In genomic region chr2:26477911-26478253, GRCh38 we compare ENCODE assay signal across 10 cellular contexts. TPM values are rescaled to one million over a fixed set of nuclear protein-coding genes. Genes with fewer than 3 reads are reported as not detected.
DNase-seq lines count a peak whose midpoint lies in the region; ATAC-seq, FAIRE-seq and TF ChIP-seq lines count a peak whose summit lies in the region.
"Had no signal": no experiment of that assay in that cellular context is flagged by ENCODE, and none has a peak within 500 bp of the region (broad histone marks: within the 10 kb centered on the region; RNA-seq: fewer than 3 reads in every experiment).

Gene OTOF (minus strand): TSS chr2:26478124.

- CTCF ChIA-PET in activated CD4-positive, alpha-beta memory T cell treated with anti-CD3 and anti-CD28 coated beads for 36 hours (lab: Charles Lee): interaction anchor here (0.6 to 0.9 kb wide), 3 partner anchors 9 to 97 kb away, joined by 3 read pairs; no protein-coding TSS in a partner anchor

- no peaks in the 10 kb centered on the region for H3K36me3 Mint-ChIP-seq in activated T-cell treated with anti-CD3 and anti-CD28 coated beads, Interleukin-2, amount 50 U/mL, for 24 hours (ENCODE audit: low read depth)
- H3K36me3 Mint-ChIP-seq in activated CD4-positive, alpha-beta memory T cell treated with anti-CD3 and anti-CD28 coated beads for 36 hours: no peaks in the 10 kb centered on the region
- H3K36me3 Mint-ChIP-seq in stimulated activated effector memory CD8-positive, alpha-beta T cell treated with anti-CD3 and anti-CD28 coated beads, Interleukin-12 subunit alpha, Interleukin-12 subunit beta, amount 100 ng/mL, for 72 hours: no peaks in the 10 kb centered on the region

- no peak for FAIRE-seq in GM12891 (lab: Jason Lieb, UNC)

- H3K4me1 Mint-ChIP-seq in activated T-cell treated with anti-CD3 and anti-CD28 coated beads, Interleukin-2, amount 50 U/mL, for 24 hours (ENCODE audit: low read depth): peaks cover 5% of the 10 kb centered on the region
- peaks cover 5% of the 10 kb centered on the region for H3K4me1 Mint-ChIP-seq in activated CD4-positive, alpha-beta memory T cell treated with anti-CD3 and anti-CD28 coated beads for 36 hours (ENCODE audit: low read depth)
- H3K4me1 Mint-ChIP-seq in stimulated activated effector memory CD8-positive, alpha-beta T cell treated with anti-CD3 and anti-CD28 coated beads, Interleukin-12 subunit alpha, Interleukin-12 subunit beta, amount 100 ng/mL, for 72 hours: peaks cover 11% of the 10 kb centered on the region

- TF ChIP-seq POLR2A in GM12891 (IDR thresholded peaks at IDR 0.05; ENCODE audit: low read depth, low read length): no peak

- peak within 1 kb of the TSS; percentile 64 for H3K27ac Mint-ChIP-seq in activated T-cell treated with anti-CD3 and anti-CD28 coated beads, Interleukin-2, amount 50 U/mL, for 24 hours
- H3K27ac Mint-ChIP-seq in activated CD4-positive, alpha-beta memory T cell treated with anti-CD3 and anti-CD28 coated beads for 36 hours: no peak within 1 kb of the TSS
- H3K27ac Mint-ChIP-seq in stimulated activated effector memory CD8-positive, alpha-beta T cell treated with anti-CD3 and anti-CD28 coated beads, Interleukin-12 subunit alpha, Interleukin-12 subunit beta, amount 100 ng/mL, for 72 hours: peak within 1 kb of the TSS; percentile 93

- intact Hi-C loops in activated CD4-positive, alpha-beta memory T cell treated with anti-CD3 and anti-CD28 coated beads for 36 hours (cut with micrococcal nuclease): no loop called here
- intact Hi-C loops in left colon (cut with DNase I, micrococcal nuclease): no loop called here

- H3K27me3 Mint-ChIP-seq in activated T-cell treated with anti-CD3 and anti-CD28 coated beads, Interleukin-2, amount 50 U/mL, for 24 hours: no peaks in the 10 kb centered on the region
- no peaks in the 10 kb centered on the region for H3K27me3 Mint-ChIP-seq in activated CD4-positive, alpha-beta memory T cell treated with anti-CD3 and anti-CD28 coated beads for 36 hours

- H3K9me3 Mint-ChIP-seq in activated T-cell treated with anti-CD3 and anti-CD28 coated beads, Interleukin-2, amount 50 U/mL, for 24 hours: no peaks in the 10 kb centered on the region
- no peaks in the 10 kb centered on the region for H3K9me3 Mint-ChIP-seq in activated CD4-positive, alpha-beta memory T cell treated with anti-CD3 and anti-CD28 coated beads for 36 hours
- H3K9me3 Mint-ChIP-seq in stimulated activated effector memory CD8-positive, alpha-beta T cell treated with anti-CD3 and anti-CD28 coated beads, Interleukin-12 subunit alpha, Interleukin-12 subunit beta, amount 100 ng/mL, for 72 hours: no peaks in the 10 kb centered on the region

- no peak within 1 kb of the TSS for H3K4me3 Mint-ChIP-seq in activated T-cell treated with anti-CD3 and anti-CD28 coated beads, Interleukin-2, amount 50 U/mL, for 24 hours
- H3K4me3 Mint-ChIP-seq in activated CD4-positive, alpha-beta memory T cell treated with anti-CD3 and anti-CD28 coated beads for 36 hours: peak within 1 kb of the TSS; percentile 6
- H3K4me3 Mint-ChIP-seq in stimulated activated effector memory CD8-positive, alpha-beta T cell treated with anti-CD3 and anti-CD28 coated beads, Interleukin-12 subunit alpha, Interleukin-12 subunit beta, amount 100 ng/mL, for 72 hours: peak within 1 kb of the TSS; percentile 69

- DNase-seq in activated T-cell treated with anti-CD3 and anti-CD28 coated beads, Interleukin-2, amount 50 U/mL, for 24 hours: no peak
- DNase-seq in activated T-cell treated with anti-CD3 and anti-CD28 coated beads, Interleukin-2, amount 50 U/mL, for 1 hour: no peak
- DNase-seq in activated CD4-positive, alpha-beta memory T cell treated with anti-CD3 and anti-CD28 coated beads for 36 hours: no peak
- DNase-seq in glomerular visceral epithelial cell (ENCODE audit: extremely low spot score) (peak; percentile 6), cerebellar nuclear complex (lab: John Stamatoyannopoulos, UW) (no peak), left colon (no peak), GM12891 (ENCODE audit: insufficient read length, low spot score) (no peak)
- DNase-seq in stimulated activated effector memory CD8-positive, alpha-beta T cell treated with anti-CD3 and anti-CD28 coated beads, Interleukin-12 subunit alpha, Interleukin-12 subunit beta, amount 100 ng/mL, for 72 hours (ENCODE audit: low spot score in 2 of 2): no peak
- DNase-seq: NCI-H1930; stimulated activated CD4-positive, alpha-beta T cell treated with anti-CD3 and anti-CD28 coated beads, Interleukin-4, amount 100 ng/mL, for 4 hours had no signal

- peak; percentile 31 for ATAC-seq in stimulated activated effector memory CD8-positive, alpha-beta T cell treated with anti-CD3 and anti-CD28 coated beads, Interleukin-12 subunit alpha, Interleukin-12 subunit beta, amount 100 ng/mL, for 72 hours
- ATAC-seq in left colon: no peak

- POLR2A ChIA-PET in activated CD4-positive, alpha-beta memory T cell treated with anti-CD3 and anti-CD28 coated beads for 36 hours (lab: Charles Lee): no interaction called here

TF ChIP-seq in GM12891, 5 proteins besides CTCF, POLR2A, EP300 and RAD21:
- TF ChIP-seq SPI1 (IDR thresholded peaks at IDR 0.05; ENCODE audit: low read depth, low read length) (no peak), POU2F2 (IDR thresholded peaks at IDR 0.05; ENCODE audit: low read depth, low read length) (no peak), POLR2AphosphoS5 (IDR thresholded peaks at IDR 0.05; ENCODE audit: low read depth, low read length) (no peak), TAF1 (IDR thresholded peaks at IDR 0.05; ENCODE audit: low read depth, low read length) (no peak), PAX5 (IDR thresholded peaks at IDR 0.05; ENCODE audit: insufficient read depth, low read length, severe bottlenecking) (no peak)

RNA-seq across cellular contexts. Expression of gene OTOF, which starts in this region (rescaled TPM):
- 1 to 10 TPM; 1.6 to 1.9 TPM for total RNA-seq in activated CD4-positive, alpha-beta memory T cell treated with anti-CD3 and anti-CD28 coated beads for 36 hours
- total RNA-seq in left colon: not detected
- polyA plus RNA-seq in GM12891 (2012; ENCODE audit: low read depth, missing spikeins): 0.04 TPM
